Comparison of ENCODE assay signal across 19 cellular contexts in genomic region chr9:38677660-38678303, GRCh38. TPM values are rescaled to one million over a fixed set of nuclear protein-coding genes. Genes with fewer than 3 reads are reported as not detected.
"Had no signal": no experiment of that assay in that cellular context is flagged by ENCODE, and none has a peak within 500 bp of the region (broad histone marks: within the 10 kb centered on the region; RNA-seq: fewer than 3 reads in every experiment).

No MANE protein-coding gene starts in this region.

- H3K36me3 Mint-ChIP-seq: activated CD4-positive, alpha-beta memory T cell treated with anti-CD3 and anti-CD28 coated beads for 36 hours; naive thymus-derived CD4-positive, alpha-beta T cell had no signal

- H3K4me2 ChIP-seq: hepatocyte had no signal

- H3K4me3 ChIP-seq: ascending aorta, gastrocnemius medialis, hepatocyte, lower lobe of right lung, psoas muscle had no signal

- H3K27ac ChIP-seq: ascending aorta, gastrocnemius medialis, hepatocyte, lower lobe of right lung, psoas muscle had no signal

- H3K4me1 ChIP-seq: ascending aorta, gastrocnemius medialis, lower lobe of right lung, psoas muscle had no signal

- ATAC-seq: activated T-cell treated with anti-CD3 and anti-CD28 coated beads, Interleukin-2, amount 50 U/mL, for 72 hours; gastrocnemius medialis; naive thymus-derived CD4-positive, alpha-beta T cell; psoas muscle had no signal

- H3K4me3 Mint-ChIP-seq: activated CD4-positive, alpha-beta memory T cell treated with anti-CD3 and anti-CD28 coated beads for 36 hours; activated T-cell treated with anti-CD3 and anti-CD28 coated beads, Interleukin-2, amount 50 U/mL, for 72 hours; naive thymus-derived CD4-positive, alpha-beta T cell had no signal

- H3K9me3 Mint-ChIP-seq: activated CD4-positive, alpha-beta memory T cell treated with anti-CD3 and anti-CD28 coated beads for 36 hours; activated T-cell treated with anti-CD3 and anti-CD28 coated beads, Interleukin-2, amount 50 U/mL, for 72 hours had no signal

- H3K27me3 ChIP-seq: ascending aorta, gastrocnemius medialis had no signal

- H2AFZ ChIP-seq: hepatocyte had no signal

- DNase-seq: activated CD4-positive, alpha-beta memory T cell treated with anti-CD3 and anti-CD28 coated beads for 36 hours; activated CD4-positive, CD25-positive, alpha-beta regulatory T cell treated with anti-CD3 and anti-CD28 coated beads, Interleukin-2, amount 50 U/mL, for 72 hours; activated T-cell treated with anti-CD3 and anti-CD28 coated beads, Interleukin-2, amount 50 U/mL, for 72 hours; effector CD4-positive, alpha-beta T cell; gastrocnemius medialis; lower lobe of right lung; naive thymus-derived CD4-positive, alpha-beta T cell; psoas muscle; stimulated activated CD4-positive, alpha-beta T cell treated with anti-CD3 and anti-CD28 coated beads, Interleukin-2, amount 100 ng/mL, for 48 hours; stimulated activated naive CD4-positive, alpha-beta T cell treated with Interleukin-2 at 50 U/mL for 16 hours; T-helper 2 cell had no signal

- H3K79me2 ChIP-seq: hepatocyte had no signal

- H3K36me3 ChIP-seq: ascending aorta, gastrocnemius medialis, lower lobe of right lung had no signal

- H3K27ac Mint-ChIP-seq: activated CD4-positive, alpha-beta memory T cell treated with anti-CD3 and anti-CD28 coated beads for 36 hours; activated T-cell treated with anti-CD3 and anti-CD28 coated beads, Interleukin-2, amount 50 U/mL, for 72 hours; naive thymus-derived CD4-positive, alpha-beta T cell had no signal

- H3K9me3 ChIP-seq: ascending aorta, gastrocnemius medialis, lower lobe of right lung, psoas muscle had no signal

RNA-seq across cellular contexts. Expression of gene FAM240B, which starts 42.2 kb away (rescaled TPM):
- total RNA-seq: activated CD4-positive, alpha-beta memory T cell treated with anti-CD3 and anti-CD28 coated beads for 36 hours; activated T-cell treated with anti-CD3 and anti-CD28 coated beads, Interleukin-2, amount 50 U/mL, for 72 hours; ascending aorta; bronchial epithelial cell; endothelial cell of umbilical vein; fibroblast of lung; gastrocnemius medialis; hepatocyte; kidney epithelial cell; lower lobe of right lung; naive thymus-derived CD4-positive, alpha-beta T cell; omental fat pad; urinary bladder had no signal
- polyA plus RNA-seq: endothelial cell of umbilical vein; fibroblast of lung; hepatocyte; naive thymus-derived CD4-positive, alpha-beta T cell; urinary bladder had no signal

RNA-seq across cellular contexts. Expression of gene ANKRD18A, which starts 57.4 kb away (rescaled TPM):
- total RNA-seq: ascending aorta, endothelial cell of umbilical vein, fibroblast of lung, gastrocnemius medialis had no signal
- polyA plus RNA-seq: fibroblast of lung had no signal
